In the genomic region with DNA sequence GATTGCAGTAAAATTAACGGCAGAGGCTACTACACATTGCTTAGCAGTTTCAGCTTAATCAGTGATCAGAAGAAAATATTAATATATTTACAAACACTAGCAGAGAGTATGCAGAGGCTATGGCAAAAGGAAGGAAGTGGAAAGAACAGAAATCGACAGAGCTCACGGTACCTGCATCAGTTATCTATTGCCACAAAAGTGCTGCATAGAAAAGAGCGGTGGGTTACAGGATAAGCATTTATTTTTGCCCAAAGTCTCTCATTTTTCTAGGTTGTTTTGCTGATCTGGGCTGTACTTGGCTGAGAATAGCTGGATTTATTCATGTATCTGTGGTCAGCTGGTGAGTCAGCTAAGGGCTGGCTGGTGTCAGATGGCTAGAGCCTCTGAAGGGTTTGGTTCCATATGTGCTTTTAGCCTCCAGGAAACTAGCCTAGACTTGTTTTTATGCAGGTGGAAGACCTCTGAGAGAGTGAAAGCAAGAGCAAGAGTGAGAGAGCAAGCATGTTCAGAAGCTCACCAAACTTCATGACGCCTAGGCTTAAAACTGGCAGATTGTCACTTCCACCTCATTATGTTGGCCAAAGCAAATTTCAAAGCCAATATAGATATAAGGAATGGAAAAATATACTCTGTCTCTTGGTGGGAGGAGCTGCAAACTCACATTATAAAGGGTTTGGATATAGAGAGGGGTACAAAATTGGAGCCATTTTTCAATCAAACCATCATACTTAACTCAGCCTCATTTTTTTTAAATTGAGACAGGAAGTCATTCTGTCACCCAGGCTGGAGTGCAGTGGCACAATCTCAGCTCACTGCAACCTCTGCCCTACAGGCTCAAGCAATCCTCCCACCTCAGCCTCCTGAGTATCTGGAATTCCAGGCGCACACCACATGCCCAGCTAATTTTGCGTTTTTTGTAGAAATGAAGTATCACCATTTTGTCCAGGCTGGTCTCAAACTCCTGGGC, we compare ENCODE assay signal across 8 cellular contexts.
DNase-seq lines count a peak whose midpoint lies in the region; ATAC-seq, FAIRE-seq and TF ChIP-seq lines count a peak whose summit lies in the region.

No MANE protein-coding gene starts in this region.

- peaks cover 40% of the 10 kb centered on the region for H3K4me1 Mint-ChIP-seq in activated CD8-positive, alpha-beta T cell treated with anti-CD3 and anti-CD28 coated beads for 36 hours (ENCODE audit: low read depth)

- H3K4me1 ChIP-seq in DND-41 (ENCODE audit: insufficient read depth, low read length): peaks cover 43% of the 10 kb centered on the region
- H3K4me1 ChIP-seq in BE2C: no peaks in the 10 kb centered on the region; the same call in 1 of the 2 replicates

- H3K9me3 ChIP-seq in DND-41 (ENCODE audit: insufficient read depth, low read length, severe bottlenecking) (no peaks in the 10 kb centered on the region), BE2C (no peaks in the 10 kb centered on the region)

- H3K27me3 Mint-ChIP-seq in activated CD8-positive, alpha-beta T cell treated with anti-CD3 and anti-CD28 coated beads for 36 hours: no peaks in the 10 kb centered on the region

- no peaks in the 10 kb centered on the region for H3K36me3 Mint-ChIP-seq in activated CD8-positive, alpha-beta T cell treated with anti-CD3 and anti-CD28 coated beads for 36 hours (ENCODE audit: low read depth)

- TF ChIP-seq CTCF in DND-41 (IDR thresholded peaks at IDR 0.05; ENCODE audit: borderline replicate concordance, extremely low read depth, low read length, poor library complexity, severe bottlenecking) (no peak), D721Med (IDR thresholded peaks at IDR 0.05; ENCODE audit: insufficient read depth, missing control alignments) (no peak), BE2C (IDR thresholded peaks at IDR 0.05; ENCODE audit: low read depth, low read length) (no peak)
- no peak for TF ChIP-seq CTCF in activated CD8-positive, alpha-beta T cell treated with anti-CD3 and anti-CD28 coated beads for 36 hours (IDR thresholded peaks at IDR 0.05)

- H3K27me3 ChIP-seq in DND-41 (ENCODE audit: insufficient read depth, low read length, poor library complexity) (no peaks in the 10 kb centered on the region), BE2C (no peaks in the 10 kb centered on the region)

- intact Hi-C loops in activated CD8-positive, alpha-beta T cell treated with anti-CD3 and anti-CD28 coated beads for 36 hours (cut with micrococcal nuclease): no loop called here

- H3K36me3 ChIP-seq in DND-41 (ENCODE audit: insufficient read depth, low read length): no peaks in the 10 kb centered on the region
- no peaks in the 10 kb centered on the region for H3K36me3 ChIP-seq in BE2C

- no peak for FAIRE-seq in D721Med (lab: Jason Lieb, UNC)

- DNase-seq in DND-41 (peak; percentile 71), myocyte (ENCODE audit: low read depth) (peak; percentile 85), D721Med (ENCODE audit: insufficient read length, low spot score) (no peak), BE2C (no peak)
- DNase-seq in activated CD8-positive, alpha-beta T cell treated with anti-CD3 and anti-CD28 coated beads for 36 hours: peak; percentile 60
- DNase-seq in NK-92 treated with Interleukin-12 subunit alpha and Interleukin-12 subunit beta, amount 100 ng/mL, for 24 hours (lab: John Stamatoyannopoulos, UW): no peak

- H3K4me3 Mint-ChIP-seq in activated CD8-positive, alpha-beta T cell treated with anti-CD3 and anti-CD28 coated beads for 36 hours: peak overlapping the region; percentile 56

- peak overlapping the region; percentile 35 for H2AFZ ChIP-seq in DND-41 (ENCODE audit: low read depth, low read length)

- peak overlapping the region; percentile 21 for H3K9ac ChIP-seq in DND-41 (ENCODE audit: low read depth, low read length)

- H3K27ac Mint-ChIP-seq in activated CD8-positive, alpha-beta T cell treated with anti-CD3 and anti-CD28 coated beads for 36 hours: peak overlapping the region; percentile 81

- H3K4me2 ChIP-seq in DND-41 (ENCODE audit: insufficient read depth, low read length): peak overlapping the region; percentile 51

- H3K4me3 ChIP-seq in DND-41 (ENCODE audit: low read depth in 1 of 2, low read length in 2 of 2): peak overlapping the region in 1 of 2 experiments; percentile 28; a peak in 2 of 4 replicates
- H3K4me3 ChIP-seq in BE2C (ENCODE audit: low read depth, low read length): no peak overlapping the region

- CTCF ChIA-PET in activated CD8-positive, alpha-beta T cell treated with anti-CD3 and anti-CD28 coated beads for 36 hours (lab: Charles Lee): interaction anchor here (0.6 to 2.5 kb wide), 5 partner anchors 14 to 448 kb away, joined by 3 to 7 read pairs (median 5); no protein-coding TSS in a partner anchor

- peak overlapping the region; percentile 81 for H3K27ac ChIP-seq in DND-41 (ENCODE audit: low read length)

- ATAC-seq in DND-41 (ENCODE audit: insufficient read depth, low read depth): peak; percentile 92
- peak; percentile 81 for ATAC-seq in GM19438 (IDR thresholded peaks at IDR 0.05; ENCODE audit: low read depth, unreplicated experiment)
- ATAC-seq in HG03354 (IDR thresholded peaks at IDR 0.05; ENCODE audit: poor library complexity, severe bottlenecking, unreplicated experiment): peak; percentile 98
- peak; percentile 94 for ATAC-seq in activated CD8-positive, alpha-beta T cell treated with anti-CD3 and anti-CD28 coated beads for 36 hours

- no peaks in the 10 kb centered on the region for H3K79me2 ChIP-seq in DND-41 (ENCODE audit: insufficient read depth, low read length)

- no peaks in the 10 kb centered on the region for H4K20me1 ChIP-seq in DND-41 (ENCODE audit: insufficient read depth, low read length)

- no peaks in the 10 kb centered on the region for H3K9me3 Mint-ChIP-seq in activated CD8-positive, alpha-beta T cell treated with anti-CD3 and anti-CD28 coated beads for 36 hours

- POLR2A ChIA-PET in activated CD8-positive, alpha-beta T cell treated with anti-CD3 and anti-CD28 coated beads for 36 hours (lab: Charles Lee): interaction anchor here (0.6 to 1.2 kb wide), 4 partner anchors 12 to 282 kb away, joined by 3 read pairs; no protein-coding TSS in a partner anchor

Comparison
In these comparisons a context has a peak if more than half of its experiments do, and no peak if none do; other contexts are left out.
1. DNase-seq: peak in DND-41 (single experiment), activated CD8-positive, alpha-beta T cell treated with anti-CD3 and anti-CD28 coated beads for 36 hours (single experiment) and myocyte (single experiment); none in D721Med (single experiment), NK-92 treated with Interleukin-12 subunit alpha and Interleukin-12 subunit beta, amount 100 ng/mL, for 24 hours (single experiment) and BE2C (single experiment).
2. Peak in every context shown above with its lines, with median percentiles within 50 percentile points of each other: ATAC-seq.